Comparison of ENCODE assay signal across 13 cellular contexts in genomic region chr5:127410906-127411780, GRCh38.
DNase-seq lines count a peak whose midpoint lies in the region; ATAC-seq, FAIRE-seq and TF ChIP-seq lines count a peak whose summit lies in the region.
"Had no signal": no experiment of that assay in that cellular context is flagged by ENCODE, and none has a peak within 500 bp of the region (broad histone marks: within the 10 kb centered on the region; RNA-seq: fewer than 3 reads in every experiment).

No MANE protein-coding gene starts in this region.

- H3K4me1 ChIP-seq in GM12878 (ENCODE audit: control insufficient read depth, insufficient read depth, low read length) = peaks cover 11% of the 10 kb centered on the region

- WGBS in GM12878 (ENCODE audit: insufficient coverage, insufficient replicate concordance, low lambda C conversion rate, missing lambda C conversion rate) = 29% methylated on average over 9 of the region's 9 CpGs

- CTCF ChIA-PET in GM12878 (lab: Yijun Ruan, JAX) = interaction anchor here (1.1 to 1.4 kb wide), 2 partner anchors 10 to 871 kb away, joined by 3 read pairs; no protein-coding TSS in a partner anchor

- TF ChIP-seq POLR2A in GM12878 (IDR thresholded peaks at IDR 0.05; ENCODE audit: low read depth, low read length) = no peak

- H3K9me3 ChIP-seq in GM12878 (replicated peaks; ENCODE audit: control insufficient read depth, insufficient read depth, low read length) = no peaks in the 10 kb centered on the region

- SMC1A ChIA-PET in GM12878 (lab: Charles Lee; ENCODE audit: uncharacterized antibody, unreplicated experiment) = no interaction called here

- intact Hi-C loops in GM12878 (cut with micrococcal nuclease; ENCODE audit: unreplicated experiment) = no loop called here

- no peak for TF ChIP-seq RAD21 in GM12878 (IDR thresholded peaks at IDR 0.05; ENCODE audit: insufficient read depth, low read depth, low read length)

- peak; percentile 63 for FAIRE-seq in GM18507 (lab: Jason Lieb, UNC)
- peak; percentile 49 for FAIRE-seq in GM12878 (lab: Jason Lieb, UNC)
- FAIRE-seq: RCC 7860 had no signal

- no peak overlapping the region for H3K4me3 ChIP-seq in GM12878

- no TSS peak for BruUV-seq in GM12878 (replicated peaks; lab: Mats Ljungman, UMichigan)

- DNase-seq in GM18507 (ENCODE audit: extremely low spot score, insufficient read length, low read depth) (no peak), GM12878 (ENCODE audit: low read depth, low spot score) (peak; percentile 51), mucosa of gallbladder (ENCODE audit: low spot score) (no peak), ureter (ENCODE audit: low spot score) (no peak), SHP77 (lab: John Stamatoyannopoulos, UW) (no peak)
- DNase-seq in stimulated activated naive CD4-positive, alpha-beta T cell (lab: John Stamatoyannopoulos, UW) = no peak
- DNase-seq: NCI-H1694; nucleus accumbens; stimulated activated CD4-positive, alpha-beta T cell treated with anti-CD3 and anti-CD28 coated beads, Interleukin-1b, Interleukin-23, amount 100 ng/mL, for 48 hours had no signal

- peak; percentile 86 for ATAC-seq in GM21423 (IDR thresholded peaks at IDR 0.05; ENCODE audit: unreplicated experiment)
- peak; percentile 66 for ATAC-seq in HG03103 (IDR thresholded peaks at IDR 0.05; ENCODE audit: low read depth, unreplicated experiment)
- peak; percentile 87 for ATAC-seq in GM12878

- no peaks in the 10 kb centered on the region for H3K27me3 ChIP-seq in GM12878 (replicated peaks in 1 of 2; ENCODE audit: control insufficient read depth in 2 of 2, insufficient read depth in 2 of 2, low read length in 1 of 2)

- in situ Hi-C loops in GM12878 (cut with MboI) = no loop called here

- RAD21 ChIA-PET in GM12878 (lab: Charles Lee; ENCODE audit: unreplicated experiment) = no interaction called here

- no peak overlapping the region for H3K4me2 ChIP-seq in GM12878 (ENCODE audit: control insufficient read depth, insufficient read depth)

- H3K27ac ChIP-seq in GM12878 (ENCODE audit: control insufficient read depth, insufficient read depth) = peak overlapping the region; percentile 17; the same call in 1 of the 2 replicates
- H3K27ac ChIP-seq: VCaP had no signal

- TF ChIP-seq CTCF in GM12878 (IDR thresholded peaks at IDR 0.05 in 2 of 3, conservative IDR thresholded peaks at IDR 0.05 in 1 of 3; ENCODE audit: control insufficient read depth in 2 of 3, extremely low read depth in 1 of 3, insufficient read depth in 1 of 3, low read depth in 3 of 3, low read length in 3 of 3) = no peak

- no peaks in the 10 kb centered on the region for H3K36me3 ChIP-seq in GM12878 (ENCODE audit: control insufficient read depth in 2 of 2, insufficient read depth in 2 of 2, low read length in 1 of 2)

- TF ChIP-seq EP300 in GM12878 (IDR thresholded peaks at IDR 0.05; ENCODE audit: borderline replicate concordance in 1 of 2, control insufficient read depth in 1 of 2, low read depth in 2 of 2, low read length in 2 of 2) = no peak

- POLR2A ChIA-PET in GM12878 (lab: Charles Lee) = no interaction called here

- H4K20me1 ChIP-seq in GM12878 (ENCODE audit: control insufficient read depth, insufficient read depth) = no peaks in the 10 kb centered on the region

- peak overlapping the region; percentile 44; the same call in 1 of the 2 replicates for H2AFZ ChIP-seq in GM12878 (ENCODE audit: control insufficient read depth, low read depth, low read length)

- H3K9ac ChIP-seq in GM12878 (ENCODE audit: control insufficient read depth, insufficient read depth, low read length) = no peak overlapping the region

- H3K79me2 ChIP-seq in GM12878 (ENCODE audit: control insufficient read depth, insufficient read depth, low read length) = no peaks in the 10 kb centered on the region

TF ChIP-seq in GM12878, 131 proteins besides CTCF, POLR2A, EP300 and RAD21 (continues in another document):
- no peak for TF ChIP-seq NFXL1 (IDR thresholded peaks at IDR 0.05; ENCODE audit: borderline replicate concordance)
- no peak for TF ChIP-seq ATF3 (IDR thresholded peaks at IDR 0.05; ENCODE audit: borderline replicate concordance, extremely low read depth, low read depth, low read length)
- no peak for TF ChIP-seq IRF5 (IDR thresholded peaks at IDR 0.05; ENCODE audit: borderline replicate concordance)
- TF ChIP-seq FOXM1 (IDR thresholded peaks at IDR 0.05; ENCODE audit: low read depth, low read length) = peak; percentile 54
- TF ChIP-seq TARDBP (IDR thresholded peaks at IDR 0.05; ENCODE audit: borderline replicate concordance) = no peak
- TF ChIP-seq ZBTB40 (IDR thresholded peaks at IDR 0.05; ENCODE audit: borderline replicate concordance) = no peak
- TF ChIP-seq RAD51 (IDR thresholded peaks at IDR 0.05) = peak; percentile 49; the same call in 1 of the 2 replicates
- TF ChIP-seq JUNB (IDR thresholded peaks at IDR 0.05) = peak; percentile 53
- TF ChIP-seq SMAD1 (IDR thresholded peaks at IDR 0.05; ENCODE audit: low read depth, partially characterized antibody) = no peak
- TF ChIP-seq LARP7 (IDR thresholded peaks at IDR 0.05) = no peak
- no peak for TF ChIP-seq TCF12 (IDR thresholded peaks at IDR 0.05; ENCODE audit: low read depth, low read length)
- TF ChIP-seq SPI1 (IDR thresholded peaks at IDR 0.05; ENCODE audit: borderline replicate concordance, insufficient read depth, low read depth, low read length) = peak; percentile 83
- TF ChIP-seq E4F1 (IDR thresholded peaks at IDR 0.05; ENCODE audit: borderline replicate concordance, partially characterized antibody) = no peak
- TF ChIP-seq ESRRA (IDR thresholded peaks at IDR 0.05; ENCODE audit: low read length) = no peak
- TF ChIP-seq NR2F1 (conservative IDR thresholded peaks at IDR 0.05) = no peak
- no peak; a peak in 1 of 4 replicates for TF ChIP-seq BHLHE40 (IDR thresholded peaks at IDR 0.05; ENCODE audit: borderline replicate concordance in 1 of 2, low read depth in 2 of 2, low read length in 1 of 2)
- peak; percentile 55 for TF ChIP-seq ZNF384 (IDR thresholded peaks at IDR 0.05; ENCODE audit: borderline replicate concordance, low read depth, low read length)
- no peak for TF ChIP-seq MTA2 (IDR thresholded peaks at IDR 0.05; ENCODE audit: low read depth)
